ENCODE assay signal across 8 cellular contexts in genomic region chr19:10836478-10837325, GRCh38. TPM values are rescaled to one million over a fixed set of nuclear protein-coding genes. Genes with fewer than 3 reads are reported as not detected.
DNase-seq lines count a peak whose midpoint lies in the region; ATAC-seq and TF ChIP-seq lines count a peak whose summit lies in the region.

No MANE protein-coding gene starts in this region.

- no peaks in the 10 kb centered on the region for H3K9me3 ChIP-seq in cardiac muscle cell (ENCODE audit: low read depth)
- H3K9me3 ChIP-seq in prostate gland, result no peaks in the 10 kb centered on the region
- H3K9me3 ChIP-seq in vagina, result no peaks in the 10 kb centered on the region

- peaks cover 5% of the 10 kb centered on the region for H3K36me3 Mint-ChIP-seq in activated naive CD4-positive, alpha-beta T cell treated with anti-CD3 and anti-CD28 coated beads for 36 hours (ENCODE audit: low read depth)

- H3K27ac ChIP-seq in cardiac muscle cell, result peak overlapping the region; percentile 100
- peak overlapping the region; percentile 98 for H3K27ac ChIP-seq in prostate gland
- peak overlapping the region; percentile 96 for H3K27ac ChIP-seq in vagina

- peaks cover 17% of the 10 kb centered on the region for H3K36me3 ChIP-seq in cardiac muscle cell
- H3K36me3 ChIP-seq in prostate gland, result no peaks in the 10 kb centered on the region
- peaks cover 0 to 7% of the 10 kb centered on the region in 2 donors for H3K36me3 ChIP-seq in vagina

- no peaks in the 10 kb centered on the region for H3K27me3 Mint-ChIP-seq in activated naive CD4-positive, alpha-beta T cell treated with anti-CD3 and anti-CD28 coated beads for 36 hours (ENCODE audit: low read depth)

- 33% methylated on average over 38 of the region's 38 CpGs for WGBS in prostate gland

- H3K9me3 Mint-ChIP-seq in activated naive CD4-positive, alpha-beta T cell treated with anti-CD3 and anti-CD28 coated beads for 36 hours, result peaks cover 4% of the 10 kb centered on the region

- no peaks in the 10 kb centered on the region for H3K27me3 ChIP-seq in cardiac muscle cell
- no peaks in the 10 kb centered on the region for H3K27me3 ChIP-seq in prostate gland (replicated peaks; ENCODE audit: insufficient read depth)
- H3K27me3 ChIP-seq in vagina, result no peaks in the 10 kb centered on the region

- TF ChIP-seq CTCF in cardiac muscle cell (IDR thresholded peaks at IDR 0.05; ENCODE audit: low read depth, low read length) (no peak), prostate gland (IDR thresholded peaks at IDR 0.05) (no peak), vagina (IDR thresholded peaks at IDR 0.05) (no peak)

- peak overlapping the region; percentile 55 for H3K4me3 ChIP-seq in cardiac muscle cell
- peak overlapping the region; percentile 69 to 74 for H3K4me3 ChIP-seq in prostate gland
- peak overlapping the region; percentile 65 to 72 for H3K4me3 ChIP-seq in vagina

- H3K4me3 Mint-ChIP-seq in activated naive CD4-positive, alpha-beta T cell treated with anti-CD3 and anti-CD28 coated beads for 36 hours, result peak overlapping the region; percentile 94

- DNase-seq in HPDE6-E6E7 (ENCODE audit: extremely low spot score) (peak; percentile 78), RPMI8226 (peak; percentile 94), cardiac muscle cell (ENCODE audit: low read depth in 1 of 2, low spot score in 1 of 2) (peak; percentile 83 to 91), prostate gland (ENCODE audit: low spot score) (no peak), vagina (ENCODE audit: extremely low spot score in 2 of 2) (no peak)
- peak; percentile 93 for DNase-seq in activated naive CD4-positive, alpha-beta T cell treated with anti-CD3 and anti-CD28 coated beads for 36 hours

- CTCF ChIA-PET in activated naive CD4-positive, alpha-beta T cell treated with anti-CD3 and anti-CD28 coated beads for 36 hours (lab: Charles Lee), result interaction anchor here (0.6 to 2.7 kb wide), 8 partner anchors 8 to 136 kb away, joined by 3 to 16 read pairs (median 4); partner anchors contain the start of genes CARM1 and DNM2

- H3K4me1 Mint-ChIP-seq in activated naive CD4-positive, alpha-beta T cell treated with anti-CD3 and anti-CD28 coated beads for 36 hours (ENCODE audit: low read depth), result peaks cover 14% of the 10 kb centered on the region

- H3K27ac Mint-ChIP-seq in activated naive CD4-positive, alpha-beta T cell treated with anti-CD3 and anti-CD28 coated beads for 36 hours, result peak overlapping the region; percentile 97

- peak; percentile 22 for ATAC-seq in GM18511 (IDR thresholded peaks at IDR 0.05; ENCODE audit: unreplicated experiment)
- no peak for ATAC-seq in HG02610 (IDR thresholded peaks at IDR 0.05; ENCODE audit: unreplicated experiment)

- intact Hi-C loops in activated naive CD4-positive, alpha-beta T cell treated with anti-CD3 and anti-CD28 coated beads for 36 hours (cut with micrococcal nuclease), result loop anchor here (1.0 to 2.0 kb wide), 10 partner anchors 12 to 268 kb away; partner anchors contain the start of genes C19orf38, CARM1, CDKN2D and ILF3
- intact Hi-C loops in prostate gland (cut with DNase I) (loop anchor here (2.0 kb wide), 1 partner anchor 34 kb away; the partner anchor contains the start of gene CARM1), vagina (cut with DNase I) (no loop called here)

- TF ChIP-seq POLR2A in prostate gland (IDR thresholded peaks at IDR 0.05) (no peak), vagina (IDR thresholded peaks at IDR 0.05) (no peak)

- H3K4me1 ChIP-seq in cardiac muscle cell (ENCODE audit: low read depth) (peaks cover 9% of the 10 kb centered on the region), prostate gland (replicated peaks) (no peaks in the 10 kb centered on the region), vagina (peaks cover 14% of the 10 kb centered on the region)

RNA-seq across cellular contexts. Expression of gene TMED1, which starts 0.7 kb away (rescaled TPM):
- total RNA-seq in activated naive CD4-positive, alpha-beta T cell treated with anti-CD3 and anti-CD28 coated beads for 36 hours, result 10 to 100 TPM; 15.3 to 16.7 TPM
- total RNA-seq in cardiac muscle cell (77.5 and 83.1 TPM in 2 replicates), prostate gland (10 to 100 TPM; 41.9 to 47.8 TPM), vagina (20.4 TPM)
- 131 and 137 TPM in 2 replicates for polyA plus RNA-seq in cardiac muscle cell

RNA-seq across cellular contexts. Expression of gene C19orf38, which starts 11.5 kb away (rescaled TPM):
- total RNA-seq in activated naive CD4-positive, alpha-beta T cell treated with anti-CD3 and anti-CD28 coated beads for 36 hours, result 1 to 10 TPM; 4.4 to 4.8 TPM
- total RNA-seq in cardiac muscle cell, result 0.33 TPM in 1 of 2 replicates, not detected in the other
- polyA plus RNA-seq in cardiac muscle cell, result 0.64 and 1.1 TPM in 2 replicates
- total RNA-seq in prostate gland, result 1 to 10 TPM in 1 of 2 donors, under 1 TPM in 1; 0.91 to 6.4 TPM
- total RNA-seq in vagina, result 2.5 TPM

RNA-seq across cellular contexts. Expression of gene CARM1, which starts 34.7 kb away (rescaled TPM):
- 10 to 100 TPM; 88.4 to 89.3 TPM for total RNA-seq in activated naive CD4-positive, alpha-beta T cell treated with anti-CD3 and anti-CD28 coated beads for 36 hours
- total RNA-seq in cardiac muscle cell (90.7 and 92.6 TPM in 2 replicates), prostate gland (10 to 100 TPM; 14.5 to 54.4 TPM), vagina (28.2 TPM)
- 46.8 and 81.2 TPM in 2 replicates for polyA plus RNA-seq in cardiac muscle cell

Comparison
In these comparisons a context has a peak if more than half of its experiments do, and no peak if none do; other contexts are left out.
1. DNase-seq: peak in HPDE6-E6E7 (single experiment), RPMI8226 (single experiment), activated naive CD4-positive, alpha-beta T cell treated with anti-CD3 and anti-CD28 coated beads for 36 hours (single experiment) and cardiac muscle cell (2 of 2); none in prostate gland (single experiment) and vagina (0 of 2).
2. Peak in every context shown above with its lines, with median percentiles within 50 percentile points of each other: H3K27ac ChIP-seq and H3K4me3 ChIP-seq.